Comparison of ENCODE assay signal across 8 cellular contexts in the genomic region with DNA sequence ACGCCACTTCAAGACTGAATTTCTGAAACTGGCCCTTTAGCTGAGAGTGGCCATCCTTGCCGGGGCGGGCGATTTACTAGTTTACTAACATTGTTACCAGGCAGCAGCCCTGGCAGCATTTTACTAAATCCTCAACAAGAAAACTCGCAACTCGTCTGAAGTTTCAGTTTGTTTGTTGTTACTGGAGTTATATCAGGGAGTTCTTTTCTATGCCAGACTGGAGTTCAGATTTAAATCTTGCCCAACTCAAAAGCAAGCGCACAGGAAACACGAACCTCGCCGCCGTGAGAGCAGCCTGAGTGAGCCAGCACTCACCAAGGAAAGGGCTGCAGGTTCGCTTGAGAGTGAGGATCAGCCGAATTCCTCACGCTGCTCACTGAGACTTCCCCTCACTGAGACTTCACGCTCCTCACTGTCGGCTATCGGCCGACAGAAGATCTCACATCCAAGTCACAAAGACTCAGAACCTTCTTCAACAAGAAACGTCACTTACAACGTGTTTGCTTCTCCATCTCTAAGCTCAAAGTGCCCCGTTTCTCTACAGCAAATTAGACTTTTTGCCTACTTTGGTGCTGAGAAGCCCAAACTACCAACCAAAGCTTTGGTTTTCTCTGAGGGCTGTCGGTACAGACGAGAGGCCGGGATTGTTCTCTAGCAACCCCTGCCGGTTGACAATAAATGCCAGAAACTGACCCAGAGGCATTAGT.
DNase-seq lines count a peak whose midpoint lies in the region; ATAC-seq and TF ChIP-seq lines count a peak whose summit lies in the region.

No MANE protein-coding gene starts in this region.

- H3K4me3 ChIP-seq in NT2/D1 (ENCODE audit: insufficient read length, low read depth): peak overlapping the region; percentile 26
- H3K4me3 ChIP-seq in fibroblast of lung (replicated peaks in 1 of 4; ENCODE audit: control extremely low read depth in 1 of 4, insufficient read depth in 1 of 4, low read depth in 3 of 4, low read length in 4 of 4): peak overlapping the region; percentile 37 to 72 (median 58)

- H3K36me3 Mint-ChIP-seq in activated T-cell treated with anti-CD3 and anti-CD28 coated beads, Interleukin-2, amount 50 U/mL, for 72 hours (ENCODE audit: insufficient read depth in 2 of 2): no peaks in the 10 kb centered on the region
- H3K36me3 Mint-ChIP-seq in naive thymus-derived CD8-positive, alpha-beta T cell: no peaks in the 10 kb centered on the region
- no peaks in the 10 kb centered on the region for H3K36me3 Mint-ChIP-seq in stimulated activated naive CD8-positive, alpha-beta T cell treated with anti-CD3 and anti-CD28 coated beads, Interleukin-15, Interleukin-2, amounts not matched to agents 100 ng/mL and 50 ng/mL, for 24 hours (ENCODE audit: low read depth)

- H3K4me2 ChIP-seq in fibroblast of lung (ENCODE audit: extremely low read depth, insufficient read depth, low read length): peak overlapping the region; percentile 100

- H3K4me3 Mint-ChIP-seq in activated T-cell treated with anti-CD3 and anti-CD28 coated beads, Interleukin-2, amount 50 U/mL, for 72 hours: peak overlapping the region; percentile 72 to 95
- peak overlapping the region; percentile 77 to 91 (median 85) for H3K4me3 Mint-ChIP-seq in naive thymus-derived CD8-positive, alpha-beta T cell
- peak overlapping the region; percentile 86 for H3K4me3 Mint-ChIP-seq in stimulated activated naive CD8-positive, alpha-beta T cell treated with anti-CD3 and anti-CD28 coated beads, Interleukin-15, Interleukin-2, amounts not matched to agents 100 ng/mL and 50 ng/mL, for 24 hours

- H3K27me3 Mint-ChIP-seq in activated T-cell treated with anti-CD3 and anti-CD28 coated beads, Interleukin-2, amount 50 U/mL, for 72 hours (ENCODE audit: low read depth): peaks cover 9% of the 10 kb centered on the region
- H3K27me3 Mint-ChIP-seq in naive thymus-derived CD8-positive, alpha-beta T cell: peaks cover 0 to 4% (median 0%) of the 10 kb centered on the region in 5 donors
- H3K27me3 Mint-ChIP-seq in stimulated activated naive CD8-positive, alpha-beta T cell treated with anti-CD3 and anti-CD28 coated beads, Interleukin-15, Interleukin-2, amounts not matched to agents 100 ng/mL and 50 ng/mL, for 24 hours: peaks cover 8% of the 10 kb centered on the region

- peak; percentile 70 for TF ChIP-seq CTCF in GM10266 (IDR thresholded peaks at IDR 0.05; ENCODE audit: control insufficient read depth, insufficient read depth, low read depth, missing control alignments)
- TF ChIP-seq CTCF in fibroblast of lung (conservative IDR thresholded peaks at IDR 0.05 in 1 of 2, IDR thresholded peaks at IDR 0.05 in 1 of 2; ENCODE audit: low read depth in 1 of 2, low read length in 2 of 2): peak; percentile 87 to 91

- no peaks in the 10 kb centered on the region for H4K20me1 ChIP-seq in fibroblast of lung (ENCODE audit: control insufficient read depth, extremely low read depth, insufficient read depth, low read length)

- no peaks in the 10 kb centered on the region for H3K27me3 ChIP-seq in NT2/D1 (ENCODE audit: insufficient read depth, insufficient read length)
- no peaks in the 10 kb centered on the region for H3K27me3 ChIP-seq in fibroblast of lung (ENCODE audit: control insufficient read depth, insufficient read depth, low read length)

- peak; percentile 83 for ATAC-seq in HG02610 (IDR thresholded peaks at IDR 0.05; ENCODE audit: unreplicated experiment)
- peak; percentile 97 for ATAC-seq in activated T-cell treated with anti-CD3 and anti-CD28 coated beads, Interleukin-2, amount 50 U/mL, for 72 hours (replicated peaks in 1 of 2)
- ATAC-seq in naive thymus-derived CD8-positive, alpha-beta T cell: peak; percentile 93 to 97

- H3K36me3 ChIP-seq in NT2/D1 (ENCODE audit: insufficient read depth, insufficient read length, low read length) (no peaks in the 10 kb centered on the region), fibroblast of lung (ENCODE audit: control insufficient read depth, insufficient read depth, low read length) (no peaks in the 10 kb centered on the region)

- H3K79me2 ChIP-seq in fibroblast of lung (ENCODE audit: control insufficient read depth, insufficient read depth, low read length): no peaks in the 10 kb centered on the region

- peaks cover 13% of the 10 kb centered on the region for H3K4me1 Mint-ChIP-seq in activated T-cell treated with anti-CD3 and anti-CD28 coated beads, Interleukin-2, amount 50 U/mL, for 72 hours (ENCODE audit: low read depth)
- peaks cover 6 to 14% (median 13%) of the 10 kb centered on the region in 4 donors for H3K4me1 Mint-ChIP-seq in naive thymus-derived CD8-positive, alpha-beta T cell
- peaks cover 14% of the 10 kb centered on the region for H3K4me1 Mint-ChIP-seq in stimulated activated naive CD8-positive, alpha-beta T cell treated with anti-CD3 and anti-CD28 coated beads, Interleukin-15, Interleukin-2, amounts not matched to agents 100 ng/mL and 50 ng/mL, for 24 hours (ENCODE audit: low read depth)

- H3K9me3 ChIP-seq in NT2/D1 (ENCODE audit: insufficient read depth, low read length) (no peaks in the 10 kb centered on the region), fibroblast of lung (ENCODE audit: control insufficient read depth, insufficient read depth, low read depth, low read length) (no peaks in the 10 kb centered on the region)

- peak overlapping the region; percentile 72 for H3K27ac ChIP-seq in fibroblast of lung (ENCODE audit: insufficient read depth, low read length)

- peak overlapping the region; percentile 82 for H3K27ac Mint-ChIP-seq in activated T-cell treated with anti-CD3 and anti-CD28 coated beads, Interleukin-2, amount 50 U/mL, for 72 hours
- H3K27ac Mint-ChIP-seq in naive thymus-derived CD8-positive, alpha-beta T cell: peak overlapping the region; percentile 71 to 92 (median 87)
- peak overlapping the region; percentile 70 for H3K27ac Mint-ChIP-seq in stimulated activated naive CD8-positive, alpha-beta T cell treated with anti-CD3 and anti-CD28 coated beads, Interleukin-15, Interleukin-2, amounts not matched to agents 100 ng/mL and 50 ng/mL, for 24 hours

- H3K4me1 ChIP-seq in NT2/D1 (ENCODE audit: insufficient read depth, insufficient read length) (peaks cover 3% of the 10 kb centered on the region), fibroblast of lung (ENCODE audit: control insufficient read depth, extremely low read depth, insufficient read depth, low read length) (no peaks in the 10 kb centered on the region)

- no peaks in the 10 kb centered on the region for H3K9me3 Mint-ChIP-seq in activated T-cell treated with anti-CD3 and anti-CD28 coated beads, Interleukin-2, amount 50 U/mL, for 72 hours
- H3K9me3 Mint-ChIP-seq in naive thymus-derived CD8-positive, alpha-beta T cell: no peaks in the 10 kb centered on the region
- H3K9me3 Mint-ChIP-seq in stimulated activated naive CD8-positive, alpha-beta T cell treated with anti-CD3 and anti-CD28 coated beads, Interleukin-15, Interleukin-2, amounts not matched to agents 100 ng/mL and 50 ng/mL, for 24 hours: no peaks in the 10 kb centered on the region

- H3K9ac ChIP-seq in NT2/D1 (ENCODE audit: insufficient read length, low read depth): peak overlapping the region; percentile 61
- H3K9ac ChIP-seq in fibroblast of lung (ENCODE audit: insufficient read depth, low read length): peak overlapping the region; percentile 39

- DNase-seq in GM10266 (ENCODE audit: extremely low spot score): peak; percentile 53
- DNase-seq in NT2/D1 (ENCODE audit: low read depth, low spot score): no peak
- DNase-seq in activated T-cell treated with anti-CD3 and anti-CD28 coated beads, Interleukin-2, amount 50 U/mL, for 72 hours: peak; percentile 69 to 72
- peak; percentile 58 to 76 for DNase-seq in fibroblast of lung (ENCODE audit: low read depth in 2 of 2)
- DNase-seq in naive thymus-derived CD8-positive, alpha-beta T cell: peak; percentile 12 to 80 (median 58)
- DNase-seq in NCI-H446 treated with DMSO at 0.1 percent for 48 hours (lab: John Stamatoyannopoulos, UW): no peak

- H2AFZ ChIP-seq in fibroblast of lung (ENCODE audit: low read length): peak overlapping the region; percentile 97

- POLR2A ChIA-PET in naive thymus-derived CD8-positive, alpha-beta T cell (lab: Charles Lee): interaction anchor here (0.7 to 3.3 kb wide), 5 partner anchors 10 to 240 kb away, joined by 3 to 15 read pairs (median 6); no protein-coding TSS in a partner anchor

Comparison
In these comparisons a context has a peak if more than half of its experiments do, and no peak if none do; other contexts are left out.
1. DNase-seq: peak in GM10266 (single experiment), activated T-cell treated with anti-CD3 and anti-CD28 coated beads, Interleukin-2, amount 50 U/mL, for 72 hours (2 of 2), fibroblast of lung (2 of 2) and naive thymus-derived CD8-positive, alpha-beta T cell (10 of 10); none in NT2/D1 (single experiment) and NCI-H446 treated with DMSO at 0.1 percent for 48 hours (single experiment).
2. Peak in every context shown above with its lines, with median percentiles within 50 percentile points of each other: ATAC-seq, H3K27ac Mint-ChIP-seq and H3K4me3 Mint-ChIP-seq.